ENCODE assay signal across 9 cellular contexts in genomic region chr20:4512891-4513550, GRCh38.
DNase-seq lines count a peak whose midpoint lies in the region; ATAC-seq and TF ChIP-seq lines count a peak whose summit lies in the region.
"Had no signal": no experiment of that assay in that cellular context is flagged by ENCODE, and none has a peak within 500 bp of the region (broad histone marks: within the 10 kb centered on the region; RNA-seq: fewer than 3 reads in every experiment).

No MANE protein-coding gene starts in this region.

- TF ChIP-seq EP300 in SK-N-SH (IDR thresholded peaks at IDR 0.05; ENCODE audit: borderline replicate concordance in 1 of 2, low read depth in 1 of 2, low read length in 1 of 2) = peak in 1 of 2 experiments; percentile 81; a peak in 2 of 4 replicates

- WGBS in SK-N-SH (ENCODE audit: low lambda C conversion rate) = 8% methylated on average over 3 of the region's 3 CpGs

- TF ChIP-seq POLR2A in HCT116 (IDR thresholded peaks at IDR 0.05; ENCODE audit: borderline replicate concordance, extremely low read depth, insufficient read depth, insufficient read length) = no peak

- H3K9me2 ChIP-seq in HCT116 (ENCODE audit: insufficient read depth) (no peaks in the 10 kb centered on the region), SK-N-SH (no peaks in the 10 kb centered on the region)

- CTCF ChIA-PET in HCT116 (lab: Charles Lee) = interaction anchor here (1.5 kb wide), 1 partner anchor 223 kb away, joined by 4 read pairs; no protein-coding TSS in a partner anchor
- CTCF ChIA-PET in SK-N-SH (lab: Yijun Ruan, JAX) = no interaction called here

- H3K4me2 ChIP-seq in HCT116 (ENCODE audit: low read length) (peak overlapping the region; percentile 80), SK-N-SH (no peak overlapping the region), skeletal muscle satellite cell (ENCODE audit: low read length) (peak overlapping the region; percentile 39)

- RAD21 ChIA-PET in HCT116 (lab: Charles Lee; ENCODE audit: low non-redundant PET in 1 of 2, low total read pairs in 2 of 2, uncharacterized antibody in 2 of 2, unreplicated experiment in 2 of 2) = no interaction called here

- H3K9ac ChIP-seq in HCT116 (ENCODE audit: low read length) (peak overlapping the region; percentile 17; the same call in 1 of the 2 replicates), SK-N-SH (peak overlapping the region; percentile 45), skeletal muscle satellite cell (ENCODE audit: low read depth, low read length) (peak overlapping the region; percentile 37)

- peak overlapping the region; percentile 55; the same call in 1 of the 2 replicates for H3K27ac ChIP-seq in HCT116 (ENCODE audit: low read depth, low read length)
- H3K27ac ChIP-seq in SK-N-SH (ENCODE audit: low read depth in 2 of 2, low read length in 1 of 2) = peak overlapping the region in 1 of 2 experiments; percentile 93; a peak in 2 of 4 replicates

- TF ChIP-seq CTCF in HCT116 (IDR thresholded peaks at IDR 0.05 in 2 of 3, conservative IDR thresholded peaks at IDR 0.05 in 1 of 3; ENCODE audit: borderline replicate concordance in 1 of 3, insufficient read depth in 1 of 3, low read depth in 2 of 3, low read length in 2 of 3) (no peak), SK-N-SH (IDR thresholded peaks at IDR 0.05) (no peak)

- no TSS peak for BruUV-seq in HCT116 (replicated peaks; lab: Mats Ljungman, UMichigan)

- H2AFZ ChIP-seq in HCT116 (ENCODE audit: low read depth, low read length, poor library complexity, severe bottlenecking) (peak overlapping the region; percentile 94), SK-N-SH (ENCODE audit: low read depth) (no peak overlapping the region)

- H3K36me3 ChIP-seq in HCT116 (ENCODE audit: control insufficient read depth in 1 of 2, insufficient read depth in 2 of 2, low read length in 2 of 2) (no peaks in the 10 kb centered on the region), SK-N-SH (replicated peaks in 1 of 2; ENCODE audit: control insufficient read depth in 1 of 2, insufficient read depth in 2 of 2, low read length in 1 of 2) (no peaks in the 10 kb centered on the region), skeletal muscle satellite cell (ENCODE audit: insufficient read depth, low read length) (no peaks in the 10 kb centered on the region)

- H4K20me1 ChIP-seq in HCT116 (ENCODE audit: insufficient read depth) (no peaks in the 10 kb centered on the region), SK-N-SH (ENCODE audit: insufficient read depth) (no peaks in the 10 kb centered on the region)

- TF ChIP-seq RAD21 in HCT116 (IDR thresholded peaks at IDR 0.05; ENCODE audit: low read depth) (peak; percentile 14; the same call in 1 of the 2 replicates), SK-N-SH (IDR thresholded peaks at IDR 0.05; ENCODE audit: low read length) (no peak)

- POLR2A ChIA-PET in HCT116 (lab: Charles Lee) (no interaction called here), SK-N-SH (lab: Yijun Ruan, JAX) (no interaction called here)

- peaks cover 0 to 6% of the 10 kb centered on the region in 2 experiments; a peak in 1 of 4 replicates for H3K9me3 ChIP-seq in HCT116 (ENCODE audit: control insufficient read depth in 1 of 2, insufficient read depth in 1 of 2, low read depth in 1 of 2, low read length in 2 of 2)
- H3K9me3 ChIP-seq in SK-N-SH = 0 out of 2 replicates have a peak, but pooled peaks cover 6% of the 10 kb centered on the region
- H3K9me3 ChIP-seq in skeletal muscle satellite cell (replicated peaks; ENCODE audit: low read length) = no peaks in the 10 kb centered on the region

- H3K27me3 ChIP-seq in HCT116 (ENCODE audit: insufficient read depth, low read length) (peaks cover 11% of the 10 kb centered on the region; the same call in 1 of the 2 replicates), SK-N-SH (ENCODE audit: insufficient read depth) (no peaks in the 10 kb centered on the region), skeletal muscle satellite cell (ENCODE audit: control insufficient read depth, insufficient read depth, low read length) (no peaks in the 10 kb centered on the region)

- H3K79me2 ChIP-seq in HCT116 (ENCODE audit: insufficient read depth, low read length) (no peaks in the 10 kb centered on the region), SK-N-SH (ENCODE audit: insufficient read depth) (no peaks in the 10 kb centered on the region)

- peaks cover 30 to 54% of the 10 kb centered on the region in 2 experiments for H3K4me1 ChIP-seq in HCT116 (ENCODE audit: control insufficient read depth in 1 of 2, insufficient read depth in 2 of 2, low read length in 2 of 2)
- peaks cover 0 to 19% of the 10 kb centered on the region in 2 experiments; a peak in 2 of 4 replicates for H3K4me1 ChIP-seq in SK-N-SH (ENCODE audit: control insufficient read depth in 1 of 2, insufficient read depth in 2 of 2, low read depth in 1 of 2, low read length in 1 of 2)
- H3K4me1 ChIP-seq in skeletal muscle satellite cell (ENCODE audit: control insufficient read depth, insufficient read depth, low read length) = peaks cover 35% of the 10 kb centered on the region

- ATAC-seq in HCT116 = peak; percentile 78

- H3F3A ChIP-seq in SK-N-SH (replicated peaks; ENCODE audit: insufficient read depth) = peaks cover 33% of the 10 kb centered on the region

- H3K4me3 ChIP-seq in HCT116 (replicated peaks in 1 of 2; ENCODE audit: low read depth in 1 of 2, low read length in 2 of 2) (peak overlapping the region in 1 of 2 experiments; percentile 30; a peak in 2 of 4 replicates), SK-N-SH (ENCODE audit: low read depth in 2 of 2, low read length in 1 of 2) (no peak overlapping the region), skeletal muscle satellite cell (ENCODE audit: low read length) (peak overlapping the region; percentile 23)

- intact Hi-C loops in HCT116 (cut with micrococcal nuclease) = no loop called here

- DNase-seq in HCT116 (ENCODE audit: low read depth, low spot score) = peak; percentile 91
- no peak for DNase-seq in SK-N-SH
- peak; percentile 80 for DNase-seq in fibroblast of peridontal ligament (ENCODE audit: extremely low read depth)
- DNase-seq in activated CD4-positive, CD25-positive, alpha-beta regulatory T cell treated with anti-CD3 and anti-CD28 coated beads, Interleukin-2, amount 50 U/mL, for 72 hours = no peak
- no peak for DNase-seq in NCI-H187 (lab: John Stamatoyannopoulos, UW)
- DNase-seq in NCI-H1694 treated with DMSO at 0.1 percent for 48 hours (lab: John Stamatoyannopoulos, UW) = no peak
- no peak for DNase-seq in activated effector memory CD4-positive, alpha-beta T cell treated with anti-CD3 and anti-CD28 coated beads, Interleukin-2, amount 50 U/mL, for 16 hours
- DNase-seq: NCI-H2171 treated with DMSO at 0.1 percent for 48 hours had no signal

TF ChIP-seq in HCT116, 20 proteins besides CTCF, POLR2A, EP300 and RAD21 (continues in another document):
- peak; percentile 75 for TF ChIP-seq SRF (IDR thresholded peaks at IDR 0.05; ENCODE audit: low read depth)
- TF ChIP-seq ZFX (IDR thresholded peaks at IDR 0.05) = no peak
- no peak for TF ChIP-seq YY1 (IDR thresholded peaks at IDR 0.05; ENCODE audit: extremely low read depth, insufficient replicate concordance, low read depth, low read length)
- TF ChIP-seq SIN3A (IDR thresholded peaks at IDR 0.05; ENCODE audit: low read depth) = 0 out of 2 replicates have a peak, but pooled peaks have one; percentile 68
- TF ChIP-seq ZNF274 (IDR thresholded peaks at IDR 0.05; ENCODE audit: low read depth, low read length) = no peak

TF ChIP-seq in SK-N-SH, 30 proteins besides CTCF, POLR2A, EP300 and RAD21:
- no peak for TF ChIP-seq EZH2phosphoT487 (IDR thresholded peaks at IDR 0.05; ENCODE audit: borderline replicate concordance, low read depth)
- peak; percentile 99 for TF ChIP-seq JUND (IDR thresholded peaks at IDR 0.05)
- TF ChIP-seq NFIC (IDR thresholded peaks at IDR 0.05; ENCODE audit: borderline replicate concordance) = peak; percentile 63; the same call in 1 of the 2 replicates
- peak; percentile 44; the same call in 1 of the 2 replicates for TF ChIP-seq PBX3 (IDR thresholded peaks at IDR 0.05)
- peak; percentile 57; the same call in 1 of the 2 replicates for TF ChIP-seq MAX (IDR thresholded peaks at IDR 0.05; ENCODE audit: low read depth)
- 0 out of 2 replicates have a peak, but pooled peaks have one; percentile 10 for TF ChIP-seq MEF2A (IDR thresholded peaks at IDR 0.05; ENCODE audit: borderline replicate concordance, low read depth)
- no peak for TF ChIP-seq RCOR1 (IDR thresholded peaks at IDR 0.05; ENCODE audit: low read length)
- TF ChIP-seq TEAD4 (IDR thresholded peaks at IDR 0.05; ENCODE audit: borderline replicate concordance, insufficient read depth) = peak; percentile 77; the same call in 1 of the 2 replicates
- TF ChIP-seq TCF12 (IDR thresholded peaks at IDR 0.05) = peak; percentile 77
- no peak for TF ChIP-seq IRF3 (IDR thresholded peaks at IDR 0.05; ENCODE audit: low read depth, low read length)
- peak; percentile 54; the same call in 1 of the 2 replicates for TF ChIP-seq POLR2AphosphoS5 (IDR thresholded peaks at IDR 0.05; ENCODE audit: low read depth, low read length)
- peak; percentile 96 for TF ChIP-seq FOSL2 (IDR thresholded peaks at IDR 0.05; ENCODE audit: borderline replicate concordance, low read depth)

Comparison
In these comparisons a context has a peak if more than half of its experiments do, and no peak if none do; other contexts are left out.
1. DNase-seq: peak in HCT116 (single experiment) and fibroblast of peridontal ligament (single experiment); none in SK-N-SH (single experiment), activated CD4-positive, CD25-positive, alpha-beta regulatory T cell treated with anti-CD3 and anti-CD28 coated beads, Interleukin-2, amount 50 U/mL, for 72 hours (single experiment), NCI-H187 (0 of 2), NCI-H1694 treated with DMSO at 0.1 percent for 48 hours (single experiment) and activated effector memory CD4-positive, alpha-beta T cell treated with anti-CD3 and anti-CD28 coated beads, Interleukin-2, amount 50 U/mL, for 16 hours (single experiment).
2. Of the 11 proteins assayed by ChIP-seq in both SK-N-SH and HCT116: peak only in SK-N-SH: none; only in HCT116: RAD21 and SIN3A; in both: JUND, MAX and POLR2AphosphoS5; in neither: 6.
3. Peak in every context shown above with its lines, with median percentiles within 50 percentile points of each other: H3K9ac ChIP-seq.